ENCODE assay signal across 9 cellular contexts in the genomic region with DNA sequence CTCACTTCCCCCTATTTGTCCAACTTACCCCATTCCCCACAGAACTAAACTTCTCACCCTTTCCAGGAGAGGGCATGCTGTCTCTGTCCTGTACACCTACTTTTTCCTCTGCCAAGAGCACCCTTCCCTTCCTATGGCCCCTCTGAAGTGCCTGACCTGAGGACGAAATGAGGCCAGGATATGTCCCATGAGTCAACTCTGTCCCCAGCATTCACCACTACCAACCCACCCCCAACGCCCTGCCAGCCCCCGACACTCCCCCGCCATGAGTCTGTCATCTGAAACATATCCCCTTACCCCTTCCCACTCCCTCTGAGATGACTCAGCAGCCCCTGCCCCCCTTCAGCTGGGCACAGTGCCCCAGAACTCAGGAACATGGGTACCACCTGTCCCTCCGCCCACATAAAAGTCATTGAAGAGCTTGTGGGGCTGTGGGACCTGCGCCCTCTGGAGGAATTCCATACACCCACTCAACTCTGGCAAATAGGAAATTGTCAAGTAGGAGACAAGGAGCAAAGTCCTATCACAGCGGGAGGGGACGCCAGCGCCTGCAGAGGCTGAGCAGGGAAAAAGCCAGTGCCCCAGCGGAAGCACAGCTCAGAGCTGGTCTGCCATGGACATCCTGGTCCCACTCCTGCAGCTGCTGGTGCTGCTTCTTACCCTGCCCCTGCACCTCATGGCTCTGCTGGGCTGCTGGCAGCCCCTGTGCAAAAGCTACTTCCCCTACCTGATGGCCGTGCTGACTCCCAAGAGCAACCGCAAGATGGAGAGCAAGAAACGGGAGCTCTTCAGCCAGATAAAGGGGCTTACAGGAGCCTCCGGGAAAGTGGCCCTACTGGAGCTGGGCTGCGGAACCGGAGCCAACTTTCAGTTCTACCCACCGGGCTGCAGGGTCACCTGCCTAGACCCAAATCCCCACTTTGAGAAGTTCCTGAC. TPM values are rescaled to one million over a fixed set of nuclear protein-coding genes. Genes with fewer than 3 reads are reported as not detected.
A peak's percentile ranks its signal among the peaks of the same experiment; 100 is the strongest.
DNase-seq lines count a peak whose midpoint lies in the region; ATAC-seq and TF ChIP-seq lines count a peak whose summit lies in the region.
"Had no signal": no experiment of that assay in that cellular context is flagged by ENCODE, and none has a peak within 500 bp of the region (broad histone marks: within the 10 kb centered on the region; RNA-seq: fewer than 3 reads in every experiment).

No MANE protein-coding gene starts in this region.

- H3K4me1 ChIP-seq in H9 (ENCODE audit: insufficient read depth, low read length) (no peaks in the 10 kb centered on the region), Peyer's patch (peaks cover 0 to 10% (median 3%) of the 10 kb centered on the region in 4 donors), mucosa of stomach (ENCODE audit: control insufficient read depth, insufficient read depth, low read length) (peaks cover 14% of the 10 kb centered on the region)

- no peaks in the 10 kb centered on the region for H3K79me2 ChIP-seq in H9 (ENCODE audit: insufficient read depth, low read length)

- no peak for DNase-seq in CD14-positive monocyte (ENCODE audit: low spot score)
- DNase-seq in H9, result peak; percentile 95
- DNase-seq in Peyer's patch, result peak; percentile 21 to 88 (median 85)
- no peak for DNase-seq in stimulated activated naive CD4-positive, alpha-beta T cell (lab: John Stamatoyannopoulos, UW)

- H2BK120ac ChIP-seq in H9 (ENCODE audit: low read depth, low read length, poor library complexity, severe bottlenecking), result no peak overlapping the region

- H3K27ac Mint-ChIP-seq in CD14-positive monocyte (peak overlapping the region in 4 of 7 donors; percentile 26 to 85 (median 72)), H9 (peak overlapping the region in 2 of 3 experiments; percentile 89 to 96; a peak in 4 of 7 replicates)

- H2BK12ac ChIP-seq in H9 (ENCODE audit: insufficient read length, low read depth, low read length), result no peak overlapping the region

- H2AFZ ChIP-seq in H9 (ENCODE audit: low read length), result no peak overlapping the region

- intact Hi-C loops in CD14-positive monocyte (cut with micrococcal nuclease), result loop anchor here in 1 of 2 donors (5.0 kb wide), 1 partner anchor 36 kb away; the partner anchor contains the start of gene BLOC1S1

- no peak overlapping the region for H3K14ac ChIP-seq in H9 (ENCODE audit: insufficient read depth, low read length)

- H3K27ac ChIP-seq in H9 (ENCODE audit: insufficient read length, low read depth, low read length) (no peak overlapping the region), Peyer's patch (peak overlapping the region; percentile 5 to 69 (median 46))

- H3K4me1 Mint-ChIP-seq in CD14-positive monocyte (peaks cover 38% of the 10 kb centered on the region), H9 (peaks cover 20 to 21% of the 10 kb centered on the region in 2 experiments)

- no peak overlapping the region for H2BK5ac ChIP-seq in H9 (ENCODE audit: insufficient read length, low read length)

- WGBS in H9 (ENCODE audit: extremely low coverage, insufficient read length, low lambda C conversion rate), result no CpG with 5 or more reads among the region's 17 CpGs

- no peak overlapping the region for H2BK15ac ChIP-seq in H9 (ENCODE audit: low read depth, low read length)

- H3K9ac ChIP-seq in H9 (ENCODE audit: extremely low read depth, insufficient read length, low read length) (no peak overlapping the region), mucosa of stomach (ENCODE audit: low read length) (peak overlapping the region; percentile 35)

- H3K4me3 ChIP-seq in Peyer's patch, result peak overlapping the region in 3 of 4 donors; percentile 35 to 71 (median 58)
- peak overlapping the region; percentile 9 for H3K4me3 ChIP-seq in mucosa of stomach (ENCODE audit: low read length)

- TF ChIP-seq POLR2A in Peyer's patch (IDR thresholded peaks at IDR 0.05), result peak; percentile 83 to 87

- H3K36me3 Mint-ChIP-seq in CD14-positive monocyte (peaks cover 0 to 5% of the 10 kb centered on the region in 2 donors), H9 (ENCODE audit: insufficient read depth in 1 of 3, low read depth in 3 of 3) (peaks cover 0 to 19% (median 9%) of the 10 kb centered on the region in 3 experiments; a peak in 4 of 7 replicates)

- H3K79me1 ChIP-seq in H9 (ENCODE audit: insufficient read depth, low read depth, low read length, poor library complexity, severe bottlenecking), result no peaks in the 10 kb centered on the region

- ATAC-seq in esophagus mucosa (peak; percentile 40), HG02623 (IDR thresholded peaks at IDR 0.05; ENCODE audit: unreplicated experiment) (no peak), HG03460 (IDR thresholded peaks at IDR 0.05; ENCODE audit: unreplicated experiment) (no peak)

- H4K91ac ChIP-seq in H9 (ENCODE audit: insufficient read length, low read depth, low read length), result no peak overlapping the region

- H3K36me3 ChIP-seq in Peyer's patch (peaks cover 0 to 11% (median 0%) of the 10 kb centered on the region in 3 donors), mucosa of stomach (ENCODE audit: control insufficient read depth, insufficient read depth, low read length) (no peaks in the 10 kb centered on the region)

- no peak overlapping the region for H4K5ac ChIP-seq in H9 (ENCODE audit: insufficient read length, low read depth, low read length)

- H3K23ac ChIP-seq in H9 (ENCODE audit: insufficient read length, low read depth, low read length), result no peak overlapping the region

- H3K18ac ChIP-seq in H9 (ENCODE audit: insufficient read length, low read depth, low read length), result peak overlapping the region; percentile 9

- peak overlapping the region; percentile 72 to 93 for H3K4me3 Mint-ChIP-seq in CD14-positive monocyte
- peak overlapping the region; percentile 64 to 70; a peak in 4 of 5 replicates for H3K4me3 Mint-ChIP-seq in H9

- H3K9me3 ChIP-seq in H9 (ENCODE audit: control insufficient read depth, low read depth, low read length) (no peaks in the 10 kb centered on the region), Peyer's patch (no peaks in the 10 kb centered on the region), mucosa of stomach (ENCODE audit: control insufficient read depth, low read length) (no peaks in the 10 kb centered on the region)

- H4K8ac ChIP-seq in H9 (replicated peaks; ENCODE audit: insufficient read length, low read depth, low read length), result no peak overlapping the region

- no peaks in the 10 kb centered on the region for H3K23me2 ChIP-seq in H9 (ENCODE audit: insufficient read length, low read depth, low read length, poor library complexity, severe bottlenecking)

- no peak overlapping the region for H3K4ac ChIP-seq in H9 (ENCODE audit: low read depth, low read length)

- no peak overlapping the region for H2BK20ac ChIP-seq in H9 (ENCODE audit: low read depth, low read length, poor library complexity, severe bottlenecking)

- H3K9me3 Mint-ChIP-seq in CD14-positive monocyte (no peaks in the 10 kb centered on the region), H9 (no peaks in the 10 kb centered on the region)

- no peaks in the 10 kb centered on the region for H4K20me1 ChIP-seq in H9 (ENCODE audit: control insufficient read depth, insufficient read depth, insufficient read length)

- peak; percentile 36 for TF ChIP-seq CTCF in CD14-positive monocyte (IDR thresholded peaks at IDR 0.05)
- peak; percentile 68 for TF ChIP-seq CTCF in H9 (conservative IDR thresholded peaks at IDR 0.05)
- TF ChIP-seq CTCF in Peyer's patch (IDR thresholded peaks at IDR 0.05), result peak in 4 of 6 experiments; percentile 29 to 65 (median 59)

- H2AK5ac ChIP-seq in H9 (ENCODE audit: insufficient read length, low read length), result no peak overlapping the region

- H3K56ac ChIP-seq in H9 (ENCODE audit: insufficient read length, low read depth, low read length), result no peak overlapping the region

- H3K27me3 ChIP-seq in H9 (ENCODE audit: insufficient read depth, low read length) (no peaks in the 10 kb centered on the region), Peyer's patch (no peaks in the 10 kb centered on the region), mucosa of stomach (ENCODE audit: control insufficient read depth, insufficient read depth, low read length) (no peaks in the 10 kb centered on the region)

- peak overlapping the region; percentile 33 for H3K4me2 ChIP-seq in H9 (ENCODE audit: insufficient read depth, insufficient read length, low read length)

- no peak overlapping the region for H3T11ph ChIP-seq in H9 (ENCODE audit: low read length)

- H3K27me3 Mint-ChIP-seq in CD14-positive monocyte (ENCODE audit: low read depth in 3 of 3) (peaks cover 4 to 7% (median 4%) of the 10 kb centered on the region in 3 donors), H9 (ENCODE audit: low read depth) (peaks cover 1% of the 10 kb centered on the region; the same call in 1 of the 2 replicates)

RNA-seq across cellular contexts. Expression of gene ITGA7, which starts 26.3 kb away (rescaled TPM):
- polyA plus RNA-seq in CD14-positive monocyte, result under 1 TPM; 0.23 to 0.55 TPM
- 114 and 119 TPM in 2 replicates for total RNA-seq in H9 (2021)
- 10 to 100 TPM; 13.1 to 29.0 (median 27.0) TPM for total RNA-seq in Peyer's patch
- total RNA-seq in esophagus mucosa, result 6.7 TPM

RNA-seq across cellular contexts. Expression of gene BLOC1S1, which starts 34.4 kb away (rescaled TPM):
- 100 to 1,000 TPM; 222 to 223 TPM for polyA plus RNA-seq in CD14-positive monocyte
- total RNA-seq in H9 (2021) (104 and 108 TPM in 2 replicates), Peyer's patch (100 to 1,000 TPM in 3 of 4 donors, 10 to 100 TPM in 1; 72.6 to 332 (median 248) TPM), esophagus mucosa (109 TPM)

RNA-seq across cellular contexts. Expression of gene RDH5, which starts 38.8 kb away (rescaled TPM):
- 1 to 10 TPM; 1.2 TPM for polyA plus RNA-seq in CD14-positive monocyte
- 4.0 and 6.6 TPM in 2 replicates for total RNA-seq in H9 (2021)
- 100 to 1,000 TPM in 1 of 4 donors, 10 to 100 TPM in 3; 47.0 to 113 (median 90.9) TPM for total RNA-seq in Peyer's patch
- 0.92 TPM for total RNA-seq in esophagus mucosa

RNA-seq across cellular contexts. Expression of gene OR10P1, which starts 44.7 kb away (rescaled TPM):
- not detected for polyA plus RNA-seq in CD14-positive monocyte
- total RNA-seq in H9 (2021) (not detected in 2 replicates), Peyer's patch (not detected), esophagus mucosa (not detected)
- total RNA-seq: T-helper 1 cell treated with Interleukin-12 subunit alpha and Interleukin-12 subunit beta and Interleukin-4 antibody, amounts not matched to agents 30 ng/mL and 1 ng/mL, for 36 hours had no signal

RNA-seq across cellular contexts. Expression of gene CD63, which starts 47.4 kb away (rescaled TPM):
- polyA plus RNA-seq in CD14-positive monocyte, result 1,000 to 10,000 TPM in 1 of 2 donors, 100 to 1,000 TPM in 1; 988 to 1,099 TPM
- total RNA-seq in H9 (2021) (581 and 589 TPM in 2 replicates), Peyer's patch (100 to 1,000 TPM; 139 to 433 (median 351) TPM), esophagus mucosa (253 TPM)

Comparison
In these comparisons a context has a peak if more than half of its experiments do, and no peak if none do; other contexts are left out.
1. DNase-seq: peak in H9 (single experiment) and Peyer's patch (3 of 3); none in CD14-positive monocyte (single experiment) and stimulated activated naive CD4-positive, alpha-beta T cell (0 of 6).
2. Peak in every context shown above with its lines, with median percentiles within 50 percentile points of each other: CTCF ChIP-seq.